Comparison of ENCODE assay signal across 8 cellular contexts in the genomic region with DNA sequence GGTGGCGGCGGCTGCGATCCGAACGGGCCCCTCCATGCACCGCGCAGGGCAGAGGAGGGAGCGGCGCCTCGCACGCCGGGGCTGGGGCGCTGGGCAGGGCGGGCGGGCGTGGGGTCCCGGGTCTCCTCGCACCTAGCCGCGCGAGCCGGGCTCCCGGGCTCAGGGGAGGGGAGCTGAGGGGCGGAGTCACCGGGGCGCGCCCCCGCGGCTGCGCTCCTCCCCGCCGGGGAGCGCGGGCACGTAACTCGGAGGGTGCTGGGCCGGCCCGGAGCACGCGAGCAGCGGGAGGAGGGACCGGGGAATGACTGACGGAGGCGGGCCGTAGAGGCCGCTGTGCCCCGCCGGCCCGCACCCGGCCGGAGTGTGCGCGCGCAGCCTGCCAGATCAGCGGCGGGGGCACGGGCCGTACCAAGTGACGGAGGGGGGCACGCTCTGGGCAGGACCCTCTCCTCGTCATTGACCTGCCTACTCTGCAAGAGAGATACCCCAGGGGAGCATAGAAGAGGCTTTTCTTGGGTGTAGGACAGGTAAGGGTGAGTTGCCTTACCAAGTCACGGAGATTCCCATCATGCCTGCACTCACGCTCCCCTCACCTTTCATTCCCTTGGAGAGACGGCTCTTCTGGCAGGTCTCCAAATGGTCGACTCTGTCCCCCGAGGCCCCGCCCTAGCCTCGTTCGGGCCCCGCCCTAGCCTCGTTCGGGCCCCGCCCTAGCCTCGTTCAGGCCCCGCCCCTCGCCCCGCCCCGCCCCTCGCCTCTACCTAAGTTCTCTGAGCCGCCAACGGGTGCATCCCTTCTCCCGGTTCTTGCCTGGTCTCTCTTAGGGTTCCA. TPM values are rescaled to one million over a fixed set of nuclear protein-coding genes. Genes with fewer than 3 reads are reported as not detected.
DNase-seq lines count a peak whose midpoint lies in the region; ATAC-seq lines count a peak whose summit lies in the region.

A gene with protein sequence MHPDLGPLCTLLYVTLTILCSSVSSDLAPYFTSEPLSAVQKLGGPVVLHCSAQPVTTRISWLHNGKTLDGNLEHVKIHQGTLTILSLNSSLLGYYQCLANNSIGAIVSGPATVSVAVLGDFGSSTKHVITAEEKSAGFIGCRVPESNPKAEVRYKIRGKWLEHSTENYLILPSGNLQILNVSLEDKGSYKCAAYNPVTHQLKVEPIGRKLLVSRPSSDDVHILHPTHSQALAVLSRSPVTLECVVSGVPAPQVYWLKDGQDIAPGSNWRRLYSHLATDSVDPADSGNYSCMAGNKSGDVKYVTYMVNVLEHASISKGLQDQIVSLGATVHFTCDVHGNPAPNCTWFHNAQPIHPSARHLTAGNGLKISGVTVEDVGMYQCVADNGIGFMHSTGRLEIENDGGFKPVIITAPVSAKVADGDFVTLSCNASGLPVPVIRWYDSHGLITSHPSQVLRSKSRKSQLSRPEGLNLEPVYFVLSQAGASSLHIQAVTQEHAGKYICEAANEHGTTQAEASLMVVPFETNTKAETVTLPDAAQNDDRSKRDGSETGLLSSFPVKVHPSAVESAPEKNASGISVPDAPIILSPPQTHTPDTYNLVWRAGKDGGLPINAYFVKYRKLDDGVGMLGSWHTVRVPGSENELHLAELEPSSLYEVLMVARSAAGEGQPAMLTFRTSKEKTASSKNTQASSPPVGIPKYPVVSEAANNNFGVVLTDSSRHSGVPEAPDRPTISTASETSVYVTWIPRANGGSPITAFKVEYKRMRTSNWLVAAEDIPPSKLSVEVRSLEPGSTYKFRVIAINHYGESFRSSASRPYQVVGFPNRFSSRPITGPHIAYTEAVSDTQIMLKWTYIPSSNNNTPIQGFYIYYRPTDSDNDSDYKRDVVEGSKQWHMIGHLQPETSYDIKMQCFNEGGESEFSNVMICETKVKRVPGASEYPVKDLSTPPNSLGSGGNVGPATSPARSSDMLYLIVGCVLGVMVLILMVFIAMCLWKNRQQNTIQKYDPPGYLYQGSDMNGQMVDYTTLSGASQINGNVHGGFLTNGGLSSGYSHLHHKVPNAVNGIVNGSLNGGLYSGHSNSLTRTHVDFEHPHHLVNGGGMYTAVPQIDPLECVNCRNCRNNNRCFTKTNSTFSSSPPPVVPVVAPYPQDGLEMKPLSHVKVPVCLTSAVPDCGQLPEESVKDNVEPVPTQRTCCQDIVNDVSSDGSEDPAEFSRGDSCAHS (N-terminal part only) (minus strand): TSS at position 188 of the 831 bp plus-strand sequence. CDS start 39,390 bp downstream, outside the sequence.

- peak; percentile 97 for ATAC-seq in HG02610 (IDR thresholded peaks at IDR 0.05; ENCODE audit: unreplicated experiment)

- DNase-seq in GM04504 (ENCODE audit: low read depth) = peak; percentile 76
- DNase-seq in NCI-H1048 (lab: John Stamatoyannopoulos, UW) = peak; percentile 88
- peak; percentile 89 for DNase-seq in SK-N-DZ (ENCODE audit: low spot score)
- peak; percentile 91 for DNase-seq in activated naive CD4-positive, alpha-beta T cell treated with anti-CD3 and anti-CD28 coated beads, Interleukin-2, amount 50 U/mL, for 16 hours
- DNase-seq in globus pallidus (ENCODE audit: low spot score) = peak; percentile 91
- DNase-seq in occipital lobe (lab: John Stamatoyannopoulos, UW) = peak; percentile 82
- DNase-seq in superior temporal gyrus (ENCODE audit: extremely low spot score) = peak; percentile 86

RNA-seq across cellular contexts. Expression of the gene that starts here (rescaled TPM):
- 20.4 and 31.2 TPM in 2 replicates for polyA plus RNA-seq in SK-N-DZ (2014; cell fraction: cytosol; rRNA removed)
- 15.1 and 28.0 TPM in 2 replicates for polyA plus RNA-seq in SK-N-DZ (2014; cell fraction: nucleus; rRNA removed)
- total RNA-seq in occipital lobe = 39.8 TPM

Comparison
In these comparisons a context has a peak if more than half of its experiments do, and no peak if none do; other contexts are left out.
1. Peak in every context shown above with its lines: DNase-seq and ATAC-seq.